ENCODE assay signal across 21 cellular contexts in genomic region chr4:73856518-73856917, GRCh38. TPM values are rescaled to one million over a fixed set of nuclear protein-coding genes. Genes with fewer than 3 reads are reported as not detected.
DNase-seq lines count a peak whose midpoint lies in the region; ATAC-seq, FAIRE-seq and TF ChIP-seq lines count a peak whose summit lies in the region.
"Had no signal": no experiment of that assay in that cellular context is flagged by ENCODE, and none has a peak within 500 bp of the region (broad histone marks: within the 10 kb centered on the region; RNA-seq: fewer than 3 reads in every experiment).

No MANE protein-coding gene starts in this region.

- TF ChIP-seq CTCF in HFFc6 (IDR thresholded peaks at IDR 0.05) = no peak
- no peak for TF ChIP-seq CTCF in bronchial epithelial cell (IDR thresholded peaks at IDR 0.05; ENCODE audit: insufficient read depth, low read length, severe bottlenecking)
- no peak for TF ChIP-seq CTCF in Peyer's patch (IDR thresholded peaks at IDR 0.05)

- H3K4me1 ChIP-seq in Peyer's patch = peaks cover 0 to 7% (median 0%) of the 10 kb centered on the region in 4 donors

- H3K4me3 Mint-ChIP-seq in HFFc6 = no peak overlapping the region
- H3K4me3 Mint-ChIP-seq: activated T-cell treated with anti-CD3 and anti-CD28 coated beads, Interleukin-2, amount 50 U/mL, for 24 hours; nephron progenitor cell had no signal

- peak; percentile 85 for ATAC-seq in sciatic nerve

- no peaks in the 10 kb centered on the region for H3K36me3 Mint-ChIP-seq in HFFc6 (ENCODE audit: low read depth)

- TF ChIP-seq POLR2A in Peyer's patch (IDR thresholded peaks at IDR 0.05) = no peak

- H3K4me3 ChIP-seq in bronchial epithelial cell (ENCODE audit: low read depth, low read length) (no peak overlapping the region), Peyer's patch (no peak overlapping the region)
- H3K4me3 ChIP-seq: esophagus squamous epithelium, lung, thyroid gland had no signal

- H3K36me3 ChIP-seq in bronchial epithelial cell (ENCODE audit: control insufficient read depth, insufficient read depth, low read length) (no peaks in the 10 kb centered on the region), Peyer's patch (no peaks in the 10 kb centered on the region)
- H3K36me3 ChIP-seq: esophagus squamous epithelium, thyroid gland had no signal

- intact Hi-C loops in sciatic nerve (cut with DNase I) = no loop called here

- peaks cover 5% of the 10 kb centered on the region; the same call in 1 of the 2 replicates for H3K9me3 Mint-ChIP-seq in HFFc6
- H3K9me3 Mint-ChIP-seq: activated T-cell treated with anti-CD3 and anti-CD28 coated beads, Interleukin-2, amount 50 U/mL, for 24 hours; nephron progenitor cell had no signal

- H3K9me3 ChIP-seq in Peyer's patch = no peaks in the 10 kb centered on the region
- H3K9me3 ChIP-seq: esophagus squamous epithelium, thyroid gland had no signal

- no peak overlapping the region for H3K27ac Mint-ChIP-seq in HFFc6
- H3K27ac Mint-ChIP-seq: activated T-cell treated with anti-CD3 and anti-CD28 coated beads, Interleukin-2, amount 50 U/mL, for 24 hours; nephron progenitor cell had no signal

- DNase-seq in HFFc6 (peak; percentile 57), bronchial epithelial cell (ENCODE audit: low read depth) (peak; percentile 62), glomerular visceral epithelial cell (ENCODE audit: extremely low spot score) (peak; percentile 29), sciatic nerve (ENCODE audit: low spot score) (no peak), GDM1 (lab: John Stamatoyannopoulos, UW) (no peak), Peyer's patch (no peak)
- DNase-seq in stimulated activated naive CD4-positive, alpha-beta T cell treated with Interleukin-2 at 50 U/mL for 16 hours (lab: John Stamatoyannopoulos, UW) = no peak
- DNase-seq: activated CD4-positive, alpha-beta T cell treated with anti-CD3 and anti-CD28 coated beads, Interleukin-2, amount 50 U/mL, for 1 hour; activated T-cell treated with anti-CD3 and anti-CD28 coated beads, Interleukin-2, amount 50 U/mL, for 24 hours; DMS79; esophagus squamous epithelium; GOT3; NCI-H446 treated with DMSO at 0.1 percent for 48 hours; nephron progenitor cell; retina; stimulated activated CD4-positive, alpha-beta T cell treated with anti-CD3 and anti-CD28 coated beads, Interleukin-2, amount 100 ng/mL, for 48 hours; thyroid gland had no signal

- peaks cover 4% of the 10 kb centered on the region; the same call in 1 of the 2 replicates for H3K27me3 Mint-ChIP-seq in HFFc6 (ENCODE audit: insufficient read depth)

- no peak overlapping the region for H3K27ac ChIP-seq in Peyer's patch
- H3K27ac ChIP-seq: C4-2B, esophagus squamous epithelium, thyroid gland had no signal

- no peak for FAIRE-seq in bronchial epithelial cell (lab: Jason Lieb, UNC)
- FAIRE-seq: colon had no signal

- H3K27me3 ChIP-seq in bronchial epithelial cell (ENCODE audit: control insufficient read depth, insufficient read depth, low read length) (no peaks in the 10 kb centered on the region), Peyer's patch (no peaks in the 10 kb centered on the region)
- H3K27me3 ChIP-seq: thyroid gland had no signal

- peaks cover 49% of the 10 kb centered on the region for H3K4me1 Mint-ChIP-seq in HFFc6 (ENCODE audit: low read depth)
- H3K4me1 Mint-ChIP-seq: nephron progenitor cell had no signal

RNA-seq across cellular contexts. Expression of gene PF4V1, which starts 3.4 kb away (rescaled TPM):
- total RNA-seq in HFFc6 (2021; fragmentation: NEBNext Ultra II Directional; extraction: Animal tissue kit (Norgen Biotek cat#: 25700)) = not detected
- total RNA-seq in bronchial epithelial cell = 1.6 TPM in 1 of 2 replicates, not detected in the other
- total RNA-seq in sciatic nerve = not detected
- not detected for total RNA-seq in Peyer's patch
- total RNA-seq: esophagus squamous epithelium, lung, SK-MEL-5, thyroid gland had no signal

RNA-seq across cellular contexts. Expression of gene CXCL1, which starts 12.7 kb away (rescaled TPM):
- total RNA-seq in HFFc6 (2021; fragmentation: NEBNext Ultra II Directional; extraction: Animal tissue kit (Norgen Biotek cat#: 25700)) = 1 to 10 TPM in 5 of 6 experiments, under 1 TPM in 1; 0.71 to 5.0 (median 4.3) TPM
- total RNA-seq in bronchial epithelial cell (4.2 and 5.2 TPM in 2 replicates), sciatic nerve (11.6 TPM), Peyer's patch (10 to 100 TPM in 1 of 4 donors, 1 to 10 TPM in 3; 4.1 to 69.3 (median 6.8) TPM)

RNA-seq across cellular contexts. Expression of gene CXCL6, which starts 20.0 kb away (rescaled TPM):
- total RNA-seq in HFFc6 (2021; fragmentation: NEBNext Ultra II Directional; extraction: Animal tissue kit (Norgen Biotek cat#: 25700)) = under 1 TPM in 2 of 6 experiments, not detected in 4; 0.12 to 0.24 TPM
- 0.26 TPM in 1 of 2 replicates, not detected in the other for total RNA-seq in bronchial epithelial cell
- total RNA-seq in sciatic nerve = 2.8 TPM
- 1 to 10 TPM in 1 of 4 donors, not detected in 3; 1.6 TPM for total RNA-seq in Peyer's patch
- total RNA-seq: SK-MEL-5, thyroid gland had no signal

Comparison
In these comparisons a context has a peak if more than half of its experiments do, and no peak if none do; other contexts are left out.
1. DNase-seq: peak in HFFc6 (single experiment), bronchial epithelial cell (single experiment) and glomerular visceral epithelial cell (single experiment); none in sciatic nerve (single experiment), stimulated activated naive CD4-positive, alpha-beta T cell treated with Interleukin-2 at 50 U/mL for 16 hours (single experiment), GDM1 (single experiment) and Peyer's patch (0 of 3).